18 cellular contexts compared by ENCODE assay signal in genomic region chr19:13832096-13832495, GRCh38. TPM values are rescaled to one million over a fixed set of nuclear protein-coding genes. Genes with fewer than 3 reads are reported as not detected.
DNase-seq lines count a peak whose midpoint lies in the region; ATAC-seq and TF ChIP-seq lines count a peak whose summit lies in the region.
"Had no signal": no experiment of that assay in that cellular context is flagged by ENCODE, and none has a peak within 500 bp of the region (broad histone marks: within the 10 kb centered on the region; RNA-seq: fewer than 3 reads in every experiment).

No MANE protein-coding gene starts in this region.

- no peaks in the 10 kb centered on the region for H3K9me3 ChIP-seq in CD4-positive, CD25-positive, alpha-beta regulatory T cell (ENCODE audit: control insufficient read depth in 2 of 2, low read length in 2 of 2)
- H3K9me3 ChIP-seq in SK-N-MC (ENCODE audit: low read depth, low read length): no peaks in the 10 kb centered on the region
- H3K9me3 ChIP-seq: testis had no signal

- no peak for ATAC-seq in CD4-positive, CD25-positive, alpha-beta regulatory T cell (ENCODE audit: low read depth in 2 of 2)
- ATAC-seq: activated CD8-positive, alpha-beta T cell treated with anti-CD3 and anti-CD28 coated beads for 36 hours; activated naive CD8-positive, alpha-beta T cell treated with anti-CD3 and anti-CD28 coated beads, Interleukin-2, amount 50 U/mL, for 24 hours; T-cell had no signal

- H3K9me3 Mint-ChIP-seq in CD4-positive, CD25-positive, alpha-beta regulatory T cell: peaks cover 0 to 2% (median 0%) of the 10 kb centered on the region in 7 donors
- H3K9me3 Mint-ChIP-seq in immature natural killer cell: peaks cover 0 to 2% (median 0%) of the 10 kb centered on the region in 6 donors
- H3K9me3 Mint-ChIP-seq: activated CD8-positive, alpha-beta T cell treated with anti-CD3 and anti-CD28 coated beads for 36 hours; activated naive CD8-positive, alpha-beta T cell treated with anti-CD3 and anti-CD28 coated beads, Interleukin-2, amount 50 U/mL, for 24 hours; neural crest cell; T-cell had no signal

- no peak overlapping the region for H3K4me3 ChIP-seq in CD4-positive, CD25-positive, alpha-beta regulatory T cell (ENCODE audit: low read depth, low read length)
- H3K4me3 ChIP-seq in SK-N-MC: no peak overlapping the region
- H3K4me3 ChIP-seq: testis had no signal

- peaks cover 9% of the 10 kb centered on the region for H3K36me3 ChIP-seq in CD4-positive, CD25-positive, alpha-beta regulatory T cell (ENCODE audit: control insufficient read depth, insufficient read depth, low read length)
- H3K36me3 ChIP-seq in SK-N-MC (ENCODE audit: insufficient read depth, low read length): peaks cover 22% of the 10 kb centered on the region; the same call in 1 of the 2 replicates

- H3K27ac ChIP-seq in 22Rv1 (peak overlapping the region; percentile 98), SK-N-MC (peak overlapping the region; percentile 57; the same call in 1 of the 2 replicates)
- H3K27ac ChIP-seq in CD4-positive, CD25-positive, alpha-beta regulatory T cell (ENCODE audit: insufficient read depth, low read length, poor library complexity, severe bottlenecking): no peak overlapping the region
- H3K27ac ChIP-seq: testis had no signal

- H3K4me3 Mint-ChIP-seq in CD4-positive, CD25-positive, alpha-beta regulatory T cell: peak overlapping the region in 3 of 4 donors; percentile 75 to 83 (median 78)
- peak overlapping the region in 2 of 5 donors; percentile 30 to 87 for H3K4me3 Mint-ChIP-seq in immature natural killer cell
- H3K4me3 Mint-ChIP-seq: activated CD8-positive, alpha-beta T cell treated with anti-CD3 and anti-CD28 coated beads for 36 hours; activated naive CD8-positive, alpha-beta T cell treated with anti-CD3 and anti-CD28 coated beads, Interleukin-2, amount 50 U/mL, for 24 hours; neural crest cell had no signal

- H3K9ac ChIP-seq in SK-N-MC (ENCODE audit: insufficient read length): no peak overlapping the region

- no peaks in the 10 kb centered on the region for H3K27me3 Mint-ChIP-seq in CD4-positive, CD25-positive, alpha-beta regulatory T cell
- peaks cover 15 to 44% (median 19%) of the 10 kb centered on the region in 3 donors for H3K27me3 Mint-ChIP-seq in immature natural killer cell (ENCODE audit: low read depth in 3 of 3)
- H3K27me3 Mint-ChIP-seq: activated CD8-positive, alpha-beta T cell treated with anti-CD3 and anti-CD28 coated beads for 36 hours; activated naive CD8-positive, alpha-beta T cell treated with anti-CD3 and anti-CD28 coated beads, Interleukin-2, amount 50 U/mL, for 24 hours; T-cell had no signal

- TF ChIP-seq CTCF in 22Rv1 (IDR thresholded peaks at IDR 0.05): no peak

- peaks cover 0 to 39% (median 24%) of the 10 kb centered on the region in 4 donors for H3K4me1 Mint-ChIP-seq in CD4-positive, CD25-positive, alpha-beta regulatory T cell
- peaks cover 30 to 34% of the 10 kb centered on the region in 2 donors for H3K4me1 Mint-ChIP-seq in immature natural killer cell

- no peaks in the 10 kb centered on the region for H3K36me3 Mint-ChIP-seq in CD4-positive, CD25-positive, alpha-beta regulatory T cell
- peaks cover 0 to 4% (median 0%) of the 10 kb centered on the region in 3 donors for H3K36me3 Mint-ChIP-seq in immature natural killer cell

- H3K4me1 ChIP-seq in CD4-positive, CD25-positive, alpha-beta regulatory T cell (ENCODE audit: control insufficient read depth, insufficient read depth, low read length, poor library complexity, severe bottlenecking): peaks cover 34% of the 10 kb centered on the region

- peak overlapping the region in 2 of 3 donors; percentile 89 to 97 for H3K27ac Mint-ChIP-seq in CD4-positive, CD25-positive, alpha-beta regulatory T cell
- H3K27ac Mint-ChIP-seq in immature natural killer cell: peak overlapping the region in 4 of 6 donors; percentile 64 to 99 (median 84)
- H3K27ac Mint-ChIP-seq: activated CD8-positive, alpha-beta T cell treated with anti-CD3 and anti-CD28 coated beads for 36 hours had no signal

- DNase-seq in CD4-positive, CD25-positive, alpha-beta regulatory T cell: no peak
- DNase-seq in SK-N-MC (ENCODE audit: low read depth, low spot score): no peak
- no peak for DNase-seq in immature natural killer cell
- no peak for DNase-seq in stimulated activated CD4-positive, alpha-beta T cell treated with anti-CD3 and anti-CD28 coated beads, Interleukin-1b, Interleukin-23, amount 100 ng/mL, for 48 hours
- DNase-seq in stimulated activated CD4-positive, alpha-beta T cell treated with anti-CD3 and anti-CD28 coated beads, Interleukin-15, amount 100 ng/mL, for 24 hours: no peak
- DNase-seq in NCI-H1048 (lab: John Stamatoyannopoulos, UW): no peak
- DNase-seq: activated CD8-positive, alpha-beta T cell treated with anti-CD3 and anti-CD28 coated beads for 36 hours; activated naive CD8-positive, alpha-beta T cell treated with anti-CD3 and anti-CD28 coated beads, Interleukin-2, amount 50 U/mL, for 24 hours; activated T-cell treated with anti-CD3 and anti-CD28 coated beads, Interleukin-2, amount 50 U/mL, for 48 hours; dorsolateral prefrontal cortex; NCI-H1417 treated with DMSO at 0.1 percent for 48 hours; NCI-H526; SHP77; testis had no signal

- H3K27me3 ChIP-seq in CD4-positive, CD25-positive, alpha-beta regulatory T cell (ENCODE audit: control insufficient read depth, insufficient read depth, low read length): no peaks in the 10 kb centered on the region
- H3K27me3 ChIP-seq: dorsolateral prefrontal cortex, testis had no signal

RNA-seq across cellular contexts. Expression of gene ZSWIM4, which starts 36.9 kb away (rescaled TPM):
- total RNA-seq in CD4-positive, CD25-positive, alpha-beta regulatory T cell: 4.5 TPM
- polyA plus RNA-seq in CD4-positive, CD25-positive, alpha-beta regulatory T cell: under 1 TPM; 0.46 to 0.82 (median 0.54) TPM
- polyA plus RNA-seq in immature natural killer cell: 1 to 10 TPM in 1 of 3 donors, under 1 TPM in 1, not detected in 1; 0.62 to 1.2 TPM

RNA-seq across cellular contexts. Expression of gene NANOS3, which starts 44.8 kb away (rescaled TPM):
- not detected for total RNA-seq in CD4-positive, CD25-positive, alpha-beta regulatory T cell
- not detected for polyA plus RNA-seq in CD4-positive, CD25-positive, alpha-beta regulatory T cell
- not detected for polyA plus RNA-seq in immature natural killer cell
- polyA plus RNA-seq: esophagus had no signal

RNA-seq across cellular contexts. Expression of gene C19orf53, which starts 57.8 kb away (rescaled TPM):
- total RNA-seq in CD4-positive, CD25-positive, alpha-beta regulatory T cell: 61.2 TPM
- 100 to 1,000 TPM; 205 to 244 (median 237) TPM for polyA plus RNA-seq in CD4-positive, CD25-positive, alpha-beta regulatory T cell
- polyA plus RNA-seq in immature natural killer cell: 100 to 1,000 TPM; 178 to 259 (median 185) TPM
